In genomic region chr12:109130755-109131521, GRCh38 we compare ENCODE assay signal across 11 cellular contexts. TPM values are rescaled to one million over a fixed set of nuclear protein-coding genes. Genes with fewer than 3 reads are reported as not detected.
DNase-seq lines count a peak whose midpoint lies in the region; ATAC-seq and TF ChIP-seq lines count a peak whose summit lies in the region.
"Had no signal": no experiment of that assay in that cellular context is flagged by ENCODE, and none has a peak within 500 bp of the region (broad histone marks: within the 10 kb centered on the region; RNA-seq: fewer than 3 reads in every experiment).

No MANE protein-coding gene starts in this region.

- POLR2A ChIA-PET in OCI-LY7 (lab: Charles Lee) = interaction anchor here (0.9 to 1.3 kb wide), 4 partner anchors 8 to 16 kb away, joined by 3 to 4 read pairs (median 4); no protein-coding TSS in a partner anchor
- POLR2A ChIA-PET in activated CD4-positive, alpha-beta T cell treated with anti-CD3 and anti-CD28 coated beads, Interleukin-2, amount 10 ng/mL, durations not matched to agents 7 days and 5 days (lab: Charles Lee) = no interaction called here

- H3K9me3 ChIP-seq in GM23248 (ENCODE audit: low read depth) = no peaks in the 10 kb centered on the region
- H3K9me3 ChIP-seq in OCI-LY7 (ENCODE audit: low read length) = peaks cover under 1% of the 10 kb centered on the region; the same call in 1 of the 2 replicates
- H3K9me3 ChIP-seq in osteoblast (ENCODE audit: low read depth, low read length) = no peaks in the 10 kb centered on the region
- no peaks in the 10 kb centered on the region for H3K9me3 ChIP-seq in hepatocyte (ENCODE audit: low read depth)

- no peak overlapping the region for H3K27ac ChIP-seq in GM23248
- H3K27ac ChIP-seq in OCI-LY7 (ENCODE audit: low read depth, low read length, poor library complexity, severe bottlenecking) = peak overlapping the region; percentile 24
- no peak overlapping the region for H3K27ac ChIP-seq in osteoblast (ENCODE audit: low read depth, low read length)
- no peak overlapping the region for H3K27ac ChIP-seq in hepatocyte

- H3K9ac ChIP-seq in GM23248 = no peak overlapping the region

- H2AFZ ChIP-seq in GM23248 = no peak overlapping the region
- peak overlapping the region; percentile 95 for H2AFZ ChIP-seq in OCI-LY7 (ENCODE audit: low read length)
- H2AFZ ChIP-seq in osteoblast (ENCODE audit: low read length) = peak overlapping the region; percentile 15
- no peak overlapping the region for H2AFZ ChIP-seq in hepatocyte

- in situ Hi-C loops in GM23248 (cut with MboI) = no loop called here

- H4K20me1 ChIP-seq in GM23248 (ENCODE audit: insufficient read depth) (no peaks in the 10 kb centered on the region), OCI-LY7 (ENCODE audit: insufficient read depth, low read length) (no peaks in the 10 kb centered on the region), osteoblast (ENCODE audit: insufficient read depth, low read length) (no peaks in the 10 kb centered on the region), hepatocyte (ENCODE audit: insufficient read depth, poor library complexity, severe bottlenecking) (no peaks in the 10 kb centered on the region)

- H3K4me1 ChIP-seq in GM23248 (ENCODE audit: insufficient read depth) = peaks cover 11% of the 10 kb centered on the region
- peaks cover 35% of the 10 kb centered on the region for H3K4me1 ChIP-seq in OCI-LY7 (ENCODE audit: insufficient read depth, low read length, poor library complexity, severe bottlenecking)
- no peaks in the 10 kb centered on the region for H3K4me1 ChIP-seq in osteoblast (ENCODE audit: insufficient read depth, low read length)
- no peaks in the 10 kb centered on the region for H3K4me1 ChIP-seq in hepatocyte (ENCODE audit: insufficient read depth)

- H3K4me1 Mint-ChIP-seq in activated CD4-positive, alpha-beta T cell treated with anti-CD3 and anti-CD28 coated beads, Interleukin-2, amount 10 ng/mL, durations not matched to agents 7 days and 5 days = no peaks in the 10 kb centered on the region

- CTCF ChIA-PET in OCI-LY7 (lab: Charles Lee; ENCODE audit: unreplicated experiment) = interaction anchor here (1.5 kb wide), 1 partner anchor 19 kb away, joined by 3 read pairs; no protein-coding TSS in a partner anchor
- CTCF ChIA-PET in activated CD4-positive, alpha-beta T cell treated with anti-CD3 and anti-CD28 coated beads, Interleukin-2, amount 10 ng/mL, durations not matched to agents 7 days and 5 days (lab: Charles Lee) = interaction anchor here (0.5 to 1.1 kb wide), 3 partner anchors 11 to 21 kb away, joined by 3 to 4 read pairs (median 3); no protein-coding TSS in a partner anchor

- H3K4me3 Mint-ChIP-seq in activated CD4-positive, alpha-beta T cell treated with anti-CD3 and anti-CD28 coated beads, Interleukin-2, amount 10 ng/mL, durations not matched to agents 7 days and 5 days = no peak overlapping the region
- H3K4me3 Mint-ChIP-seq: activated T-helper 1 cell treated with anti-CD3 and anti-CD28 coated beads, Interleukin-12 subunit alpha, Interleukin-12 subunit beta, Interleukin-2, Interleukin-4 antibody, amounts not matched to agents 30 ng/mL and 10 ng/mL and 1 ng/mL, durations not matched to agents 14 hours and 24 hours and 36 hours had no signal

- no peak overlapping the region for H3K27ac Mint-ChIP-seq in activated CD4-positive, alpha-beta T cell treated with anti-CD3 and anti-CD28 coated beads, Interleukin-2, amount 10 ng/mL, durations not matched to agents 7 days and 5 days
- H3K27ac Mint-ChIP-seq: activated T-helper 1 cell treated with anti-CD3 and anti-CD28 coated beads, Interleukin-12 subunit alpha, Interleukin-12 subunit beta, Interleukin-2, Interleukin-4 antibody, amounts not matched to agents 30 ng/mL and 10 ng/mL and 1 ng/mL, durations not matched to agents 14 hours and 24 hours and 36 hours had no signal

- TF ChIP-seq CTCF in OCI-LY7 (conservative IDR thresholded peaks at IDR 0.05; ENCODE audit: low read length) = no peak
- no peak for TF ChIP-seq CTCF in osteoblast (IDR thresholded peaks at IDR 0.05; ENCODE audit: extremely low read depth, low read depth, low read length)
- no peak for TF ChIP-seq CTCF in hepatocyte (IDR thresholded peaks at IDR 0.05; ENCODE audit: poor library complexity)

- H3K4me3 ChIP-seq in GM23248 (no peak overlapping the region), OCI-LY7 (ENCODE audit: low read depth, low read length, poor library complexity, severe bottlenecking) (peak overlapping the region; percentile 70), osteoblast (ENCODE audit: insufficient read depth, low read length) (no peak overlapping the region), hepatocyte (no peak overlapping the region)

- DNase-seq in GM23248 (peak; percentile 49), OCI-LY7 (ENCODE audit: low spot score) (peak; percentile 41), Right ventricle myocardium inferior (ENCODE audit: missing footprints) (peak; percentile 85), osteoblast (ENCODE audit: insufficient read length, low spot score, missing footprints) (no peak), hepatocyte (ENCODE audit: low spot score) (no peak), NCI-H2029 (lab: John Stamatoyannopoulos, UW) (no peak)
- DNase-seq in activated CD4-positive, alpha-beta T cell treated with anti-CD3 and anti-CD28 coated beads, Interleukin-2, amount 10 ng/mL, durations not matched to agents 7 days and 5 days = no peak
- no peak for DNase-seq in activated naive CD4-positive, alpha-beta T cell treated with anti-CD3 and anti-CD28 coated beads, Interleukin-2, amount 50 U/mL, for 16 hours
- DNase-seq: NCI-H2081 treated with DMSO at 0.1 percent for 48 hours; stimulated activated CD8-positive, alpha-beta memory T cell treated with anti-CD3 and anti-CD28 coated beads, Interleukin-4, amount 100 ng/mL, for 48 hours had no signal

- intact Hi-C loops in OCI-LY7 (cut with micrococcal nuclease; ENCODE audit: unreplicated experiment) = no loop called here
- intact Hi-C loops in Right ventricle myocardium inferior (cut with DNase I) = loop anchor here (2.0 kb wide), 1 partner anchor 14 kb away; the partner anchor contains the start of gene ACACB

- H3K36me3 ChIP-seq in GM23248 (ENCODE audit: low read depth) (no peaks in the 10 kb centered on the region), OCI-LY7 (ENCODE audit: insufficient read depth, low read length) (no peaks in the 10 kb centered on the region), osteoblast (ENCODE audit: insufficient read depth, low read length) (no peaks in the 10 kb centered on the region), hepatocyte (replicated peaks; ENCODE audit: insufficient read depth, low read depth) (no peaks in the 10 kb centered on the region)

- H3K4me2 ChIP-seq in GM23248 (ENCODE audit: unreplicated experiment) (peak overlapping the region; percentile 3), OCI-LY7 (ENCODE audit: low read length) (peak overlapping the region; percentile 93), osteoblast (ENCODE audit: insufficient read depth, low read length) (no peak overlapping the region), hepatocyte (no peak overlapping the region)

- H3K36me3 Mint-ChIP-seq in activated CD4-positive, alpha-beta T cell treated with anti-CD3 and anti-CD28 coated beads, Interleukin-2, amount 10 ng/mL, durations not matched to agents 7 days and 5 days (ENCODE audit: low read depth) = peaks cover 1% of the 10 kb centered on the region

- H3K27me3 ChIP-seq in GM23248 (replicated peaks; ENCODE audit: insufficient read depth) = peaks cover 4% of the 10 kb centered on the region; the same call in 1 of the 2 replicates
- H3K27me3 ChIP-seq in osteoblast (ENCODE audit: insufficient read depth, low read length) = peaks cover 6% of the 10 kb centered on the region
- H3K27me3 ChIP-seq in hepatocyte = no peaks in the 10 kb centered on the region

- peak; percentile 84 for ATAC-seq in Right ventricle myocardium inferior

- H3K9me2 ChIP-seq in GM23248 (ENCODE audit: insufficient read depth) = no peaks in the 10 kb centered on the region
- no peaks in the 10 kb centered on the region for H3K9me2 ChIP-seq in OCI-LY7 (ENCODE audit: insufficient read depth, low read length)
- no peaks in the 10 kb centered on the region for H3K9me2 ChIP-seq in hepatocyte (replicated peaks; ENCODE audit: insufficient read depth)

- H3K79me2 ChIP-seq in GM23248 (ENCODE audit: insufficient read depth) = no peaks in the 10 kb centered on the region
- no peaks in the 10 kb centered on the region for H3K79me2 ChIP-seq in OCI-LY7 (ENCODE audit: insufficient read depth, low read depth, low read length)
- no peaks in the 10 kb centered on the region for H3K79me2 ChIP-seq in osteoblast (ENCODE audit: insufficient read depth, low read length)
- H3K79me2 ChIP-seq in hepatocyte = no peaks in the 10 kb centered on the region

- no peaks in the 10 kb centered on the region for H3F3A ChIP-seq in GM23248 (ENCODE audit: insufficient read depth)

- WGBS in GM23248 (ENCODE audit: low coverage in 1 of 2, low lambda C conversion rate in 2 of 2, missing lambda C conversion rate in 2 of 2), 2 experiments = 17 to 23% methylated on average over 13 of the region's 13 CpGs
- 75% methylated on average over 13 of the region's 13 CpGs for WGBS in hepatocyte (ENCODE audit: low lambda C conversion rate, missing lambda C conversion rate)

- peaks cover 6% of the 10 kb centered on the region for H3K27me3 Mint-ChIP-seq in activated CD4-positive, alpha-beta T cell treated with anti-CD3 and anti-CD28 coated beads, Interleukin-2, amount 10 ng/mL, durations not matched to agents 7 days and 5 days

- no peaks in the 10 kb centered on the region for H3K9me3 Mint-ChIP-seq in activated CD4-positive, alpha-beta T cell treated with anti-CD3 and anti-CD28 coated beads, Interleukin-2, amount 10 ng/mL, durations not matched to agents 7 days and 5 days
- H3K9me3 Mint-ChIP-seq: activated T-helper 1 cell treated with anti-CD3 and anti-CD28 coated beads, Interleukin-12 subunit alpha, Interleukin-12 subunit beta, Interleukin-2, Interleukin-4 antibody, amounts not matched to agents 30 ng/mL and 10 ng/mL and 1 ng/mL, durations not matched to agents 14 hours and 24 hours and 36 hours had no signal

- BruUV-seq in OCI-LY7 (replicated peaks; lab: Mats Ljungman, UMichigan) = no TSS peak

RNA-seq across cellular contexts. Expression of gene ACACB, which starts 14.6 kb away (rescaled TPM):
- 1.0 and 4.1 TPM in 2 replicates for total RNA-seq in GM23248 (2014; rRNA removed; shearing (Covaris generic))
- 0.66 and 0.68 TPM in 2 replicates for polyA plus RNA-seq in GM23248 (2016; fragmentation: Nextera tagmentation; extraction: Ambion mirVana)
- total RNA-seq in OCI-LY7 (2014; rRNA removed; shearing (Covaris generic)) = 19.7 and 25.6 TPM in 2 replicates
- total RNA-seq in OCI-LY7 (2022) = 45.1 and 46.2 TPM in 2 replicates
- 150 TPM for total RNA-seq in Right ventricle myocardium inferior
- 13.8 and 16.2 TPM in 2 replicates for total RNA-seq in osteoblast
- total RNA-seq in activated CD4-positive, alpha-beta T cell treated with anti-CD3 and anti-CD28 coated beads, Interleukin-2, amount 10 ng/mL, durations not matched to agents 7 days and 5 days = 10 to 100 TPM; 10.3 to 13.3 TPM
- total RNA-seq in hepatocyte = 9.3 and 13.3 TPM in 2 replicates
- polyA plus RNA-seq in hepatocyte = 3.8 and 3.9 TPM in 2 replicates

RNA-seq across cellular contexts. Expression of gene UNG, which starts 33.5 kb away (rescaled TPM):
- total RNA-seq in GM23248 (2014; rRNA removed; shearing (Covaris generic)) = 27.3 and 38.6 TPM in 2 replicates
- polyA plus RNA-seq in GM23248 (2016; fragmentation: Nextera tagmentation; extraction: Ambion mirVana) (32.7 and 36.6 TPM in 2 replicates), hepatocyte (35.3 and 41.2 TPM in 2 replicates)
- total RNA-seq in OCI-LY7 (2014; rRNA removed; shearing (Covaris generic)) = 50.7 and 60.6 TPM in 2 replicates
- total RNA-seq in OCI-LY7 (2022) (84.1 and 85.0 TPM in 2 replicates), Right ventricle myocardium inferior (26.9 TPM), osteoblast (38.0 and 41.8 TPM in 2 replicates), hepatocyte (35.7 and 40.4 TPM in 2 replicates)
- 10 to 100 TPM; 40.2 to 45.2 TPM for total RNA-seq in activated CD4-positive, alpha-beta T cell treated with anti-CD3 and anti-CD28 coated beads, Interleukin-2, amount 10 ng/mL, durations not matched to agents 7 days and 5 days

RNA-seq across cellular contexts. Expression of gene ALKBH2, which starts 37.7 kb away (rescaled TPM):
- 5.8 and 14.8 TPM in 2 replicates for total RNA-seq in GM23248 (2014; rRNA removed; shearing (Covaris generic))
- polyA plus RNA-seq in GM23248 (2016; fragmentation: Nextera tagmentation; extraction: Ambion mirVana) (20.4 and 22.5 TPM in 2 replicates), hepatocyte (18.6 and 22.1 TPM in 2 replicates)
- 70.3 and 76.8 TPM in 2 replicates for total RNA-seq in OCI-LY7 (2014; rRNA removed; shearing (Covaris generic))
- total RNA-seq in OCI-LY7 (2022) (90.5 and 111 TPM in 2 replicates), Right ventricle myocardium inferior (7.7 TPM), osteoblast (22.4 and 25.0 TPM in 2 replicates), hepatocyte (10.1 and 14.0 TPM in 2 replicates)
- total RNA-seq in activated CD4-positive, alpha-beta T cell treated with anti-CD3 and anti-CD28 coated beads, Interleukin-2, amount 10 ng/mL, durations not matched to agents 7 days and 5 days = 10 to 100 TPM in 1 of 2 experiments, 1 to 10 TPM in 1; 10.0 to 13.0 TPM

Comparison
In these comparisons a context has a peak if more than half of its experiments do, and no peak if none do; other contexts are left out.
1. DNase-seq: peak in GM23248 (single experiment), OCI-LY7 (single experiment) and Right ventricle myocardium inferior (single experiment); none in osteoblast (single experiment), activated CD4-positive, alpha-beta T cell treated with anti-CD3 and anti-CD28 coated beads, Interleukin-2, amount 10 ng/mL, durations not matched to agents 7 days and 5 days (single experiment), hepatocyte (single experiment), activated naive CD4-positive, alpha-beta T cell treated with anti-CD3 and anti-CD28 coated beads, Interleukin-2, amount 50 U/mL, for 16 hours (single experiment) and NCI-H2029 (single experiment).
2. H2AFZ ChIP-seq: peak in OCI-LY7 (single experiment) and osteoblast (single experiment); none in GM23248 (single experiment) and hepatocyte (single experiment).
3. H3K4me2 ChIP-seq: peak in GM23248 (single experiment) and OCI-LY7 (single experiment); none in osteoblast (single experiment) and hepatocyte (single experiment).